ENCODE assay signal across 20 cellular contexts in genomic region chr19:3356805-3357204, GRCh38. TPM values are rescaled to one million over a fixed set of nuclear protein-coding genes. Genes with fewer than 3 reads are reported as not detected.
DNase-seq lines count a peak whose midpoint lies in the region; ATAC-seq and TF ChIP-seq lines count a peak whose summit lies in the region.
"Had no signal": no experiment of that assay in that cellular context is flagged by ENCODE, and none has a peak within 500 bp of the region (broad histone marks: within the 10 kb centered on the region; RNA-seq: fewer than 3 reads in every experiment).

No MANE protein-coding gene starts in this region.

- intact Hi-C loops in dorsolateral prefrontal cortex (cut with DNase I), result no loop called here

- H3K27ac ChIP-seq in dorsolateral prefrontal cortex (peak overlapping the region in 47 of 59 donors; percentile 2 to 99 (median 87)), rectal smooth muscle tissue (ENCODE audit: low read depth, low read length) (peak overlapping the region; percentile 24)

- peak overlapping the region; percentile 42 for H3K4me3 Mint-ChIP-seq in T-helper 2 cell treated with Interferon-gamma antibody and Interleukin-4, amounts not matched to agents 5 μg/mL and 100 μg/mL, for 36 hours
- H3K4me3 Mint-ChIP-seq in T-cell, result peak overlapping the region; percentile 49 to 91 (median 69)

- H3K4me1 Mint-ChIP-seq in T-helper 2 cell treated with Interferon-gamma antibody and Interleukin-4, amounts not matched to agents 5 μg/mL and 100 μg/mL, for 36 hours (ENCODE audit: low read depth), result peaks cover 17% of the 10 kb centered on the region
- H3K4me1 Mint-ChIP-seq in T-cell, result peaks cover 18 to 23% (median 22%) of the 10 kb centered on the region in 3 donors

- peaks cover 11% of the 10 kb centered on the region for H3K4me1 ChIP-seq in rectal smooth muscle tissue (ENCODE audit: control insufficient read depth, insufficient read depth, low read length)

- POLR2A ChIA-PET in T-cell (lab: Charles Lee), result no interaction called here

- peak overlapping the region in 1 of 59 donors; percentile 3 for H3K4me3 ChIP-seq in dorsolateral prefrontal cortex
- H3K4me3 ChIP-seq in rectal smooth muscle tissue (ENCODE audit: low read length), result no peak overlapping the region
- H3K4me3 ChIP-seq: ascending aorta, heart right ventricle, mucosa of descending colon, right lobe of liver, tibial nerve had no signal

- no peaks in the 10 kb centered on the region for H3K9me3 Mint-ChIP-seq in T-helper 2 cell treated with Interferon-gamma antibody and Interleukin-4, amounts not matched to agents 5 μg/mL and 100 μg/mL, for 36 hours
- peaks cover 0 to 4% (median 3%) of the 10 kb centered on the region in 3 donors for H3K9me3 Mint-ChIP-seq in T-cell
- H3K9me3 Mint-ChIP-seq: stimulated activated naive B cell treated with anti-CD40 and anti-IgM and Interleukin-4, amounts not matched to agents 10 μg/mL and 1 μg/mL and 100 μg/mL, for 72 hours had no signal

- peaks cover 34% of the 10 kb centered on the region for H3K27me3 Mint-ChIP-seq in T-helper 2 cell treated with Interferon-gamma antibody and Interleukin-4, amounts not matched to agents 5 μg/mL and 100 μg/mL, for 36 hours (ENCODE audit: low read depth)
- H3K27me3 Mint-ChIP-seq in T-cell, result no peaks in the 10 kb centered on the region

- CTCF ChIA-PET in T-cell (lab: Charles Lee), result interaction anchor here in 1 of 2 donors (0.6 kb wide), 2 partner anchors 82 to 318 kb away, joined by 5 to 7 read pairs; no protein-coding TSS in a partner anchor

- ATAC-seq in T-cell (replicated peaks in 1 of 4), result no peak
- ATAC-seq: heart right ventricle; mucosa of descending colon; right lobe of liver; stimulated activated naive B cell treated with anti-CD40 and anti-IgM and Interleukin-4, amounts not matched to agents 10 μg/mL and 1 μg/mL and 100 μg/mL, for 72 hours had no signal

- no peak overlapping the region for H3K27ac Mint-ChIP-seq in T-helper 2 cell treated with Interferon-gamma antibody and Interleukin-4, amounts not matched to agents 5 μg/mL and 100 μg/mL, for 36 hours
- H3K27ac Mint-ChIP-seq in T-cell, result peak overlapping the region; percentile 58 to 76
- H3K27ac Mint-ChIP-seq: stimulated activated naive B cell treated with anti-CD40 and anti-IgM and Interleukin-4, amounts not matched to agents 10 μg/mL and 1 μg/mL and 100 μg/mL, for 72 hours had no signal

- no peaks in the 10 kb centered on the region for H3K36me3 Mint-ChIP-seq in T-helper 2 cell treated with Interferon-gamma antibody and Interleukin-4, amounts not matched to agents 5 μg/mL and 100 μg/mL, for 36 hours (ENCODE audit: low read depth)
- H3K36me3 Mint-ChIP-seq in T-cell, result no peaks in the 10 kb centered on the region

- DNase-seq in T-helper 2 cell treated with Interferon-gamma antibody and Interleukin-4, amounts not matched to agents 5 μg/mL and 100 μg/mL, for 36 hours (ENCODE audit: low spot score), result no peak
- DNase-seq in T-helper 2 cell, result no peak
- DNase-seq in T-cell, result no peak
- no peak for DNase-seq in dorsolateral prefrontal cortex
- DNase-seq in activated CD8-positive, alpha-beta memory T cell treated with anti-CD3 and anti-CD28 coated beads, Interleukin-2, amount 50 U/mL, for 4 hours, result no peak
- no peak for DNase-seq in Kasumi-1 (lab: John Stamatoyannopoulos, UW)
- DNase-seq in stimulated activated CD4-positive, alpha-beta T cell treated with anti-CD3 and anti-CD28 coated beads, Interleukin-12 subunit alpha, Interleukin-12 subunit beta, amount 100 ng/mL, for 4 hours, result no peak
- DNase-seq: activated effector memory CD4-positive, alpha-beta T cell treated with anti-CD3 and anti-CD28 coated beads, Interleukin-2, amount 50 U/mL, for 16 hours; BE2C; HCEC 1CT; heart right ventricle; mucosa of descending colon; NCI-H1417 treated with DMSO at 0.1 percent for 48 hours; NCI-H2171 treated with DMSO at 0.1 percent for 48 hours; right lobe of liver; stimulated activated naive B cell treated with anti-CD40 and anti-IgM and Interleukin-4, amounts not matched to agents 10 μg/mL and 1 μg/mL and 100 μg/mL, for 72 hours had no signal

- no peak for TF ChIP-seq CTCF in dorsolateral prefrontal cortex (IDR thresholded peaks at IDR 0.05 in 54 of 56, conservative IDR thresholded peaks at IDR 0.05 in 2 of 56; ENCODE audit: low read depth in 1 of 56, partially characterized antibody in 56 of 56)

- H3K36me3 ChIP-seq in rectal smooth muscle tissue (ENCODE audit: control insufficient read depth, insufficient read depth, low read length), result no peaks in the 10 kb centered on the region
- H3K36me3 ChIP-seq: ascending aorta, BE2C, heart right ventricle, right lobe of liver, WERI-Rb-1 had no signal

- H3K27me3 ChIP-seq in dorsolateral prefrontal cortex (no peaks in the 10 kb centered on the region), rectal smooth muscle tissue (ENCODE audit: control insufficient read depth, insufficient read depth, low read length) (no peaks in the 10 kb centered on the region)
- H3K27me3 ChIP-seq: ascending aorta, BE2C, right lobe of liver, tibial nerve had no signal

- H3K9ac ChIP-seq in rectal smooth muscle tissue (ENCODE audit: low read length), result no peak overlapping the region

RNA-seq across cellular contexts. Expression of gene NFIC, which starts 9.6 kb away (rescaled TPM):
- total RNA-seq in T-cell, result 10 to 100 TPM; 27.1 to 41.7 (median 37.2) TPM
- 100 to 1,000 TPM in 118 of 120 experiments, 10 to 100 TPM in 2; 98.0 to 269 (median 135) TPM for total RNA-seq in dorsolateral prefrontal cortex
